In genomic region chr11:93155738-93156137, GRCh38 we compare ENCODE assay signal across 21 cellular contexts. TPM values are rescaled to one million over a fixed set of nuclear protein-coding genes. Genes with fewer than 3 reads are reported as not detected.
DNase-seq lines count a peak whose midpoint lies in the region; ATAC-seq, FAIRE-seq and TF ChIP-seq lines count a peak whose summit lies in the region.
"Had no signal": no experiment of that assay in that cellular context is flagged by ENCODE, and none has a peak within 500 bp of the region (broad histone marks: within the 10 kb centered on the region; RNA-seq: fewer than 3 reads in every experiment).

No MANE protein-coding gene starts in this region.

- CTCF ChIA-PET in HEK293 (lab: Yijun Ruan, JAX) = interaction anchor here (1.0 kb wide), 1 partner anchor 67 kb away, joined by 4 read pairs; no protein-coding TSS in a partner anchor
- CTCF ChIA-PET in Panc1 (lab: Charles Lee) = no interaction called here

- BruUV-seq in Panc1 (replicated peaks; lab: Mats Ljungman, UMichigan) = TSS peak; percentile 30

- H3K4me3 ChIP-seq in HEK293 (ENCODE audit: low read depth, low read length) (no peak overlapping the region), Panc1 (ENCODE audit: low read depth in 2 of 2, low read length in 2 of 2) (no peak overlapping the region)
- H3K4me3 ChIP-seq: BLaER1 had no signal

- H3K4me1 ChIP-seq in HEK293 (ENCODE audit: control insufficient read depth, insufficient read depth, low read length) (no peaks in the 10 kb centered on the region), Panc1 (ENCODE audit: control insufficient read depth, insufficient read depth, low read length) (no peaks in the 10 kb centered on the region)
- H3K4me1 ChIP-seq: BE2C, BLaER1 had no signal

- H3K9me3 ChIP-seq in HEK293 (ENCODE audit: control insufficient read depth, insufficient read depth, low read depth, low read length) (no peaks in the 10 kb centered on the region), Panc1 (ENCODE audit: control insufficient read depth, insufficient read depth, low read depth, low read length) (no peaks in the 10 kb centered on the region)
- H3K9me3 ChIP-seq: BE2C had no signal

- H3K27ac Mint-ChIP-seq in endothelial cell (ENCODE audit: unreplicated experiment) = no peak overlapping the region
- H3K27ac Mint-ChIP-seq: CD4-positive, alpha-beta memory T cell; CD4-positive, CD25-positive, alpha-beta regulatory T cell; CD8-positive, alpha-beta memory T cell had no signal

- TF ChIP-seq CTCF in D721Med (IDR thresholded peaks at IDR 0.05; ENCODE audit: insufficient read depth, missing control alignments) (no peak), HEK293 (tag by site-specific recombination; IDR thresholded peaks at IDR 0.05) (no peak), Panc1 (IDR thresholded peaks at IDR 0.05) (no peak), endothelial cell (IDR thresholded peaks at IDR 0.05; ENCODE audit: unreplicated experiment) (no peak)

- H3K4me1 Mint-ChIP-seq in endothelial cell (ENCODE audit: unreplicated experiment) = peaks cover 9% of the 10 kb centered on the region
- H3K4me1 Mint-ChIP-seq: CD14-positive monocyte; CD4-positive, alpha-beta memory T cell; CD4-positive, CD25-positive, alpha-beta regulatory T cell; CD8-positive, alpha-beta memory T cell had no signal

- no peaks in the 10 kb centered on the region for H3K27me3 Mint-ChIP-seq in endothelial cell (ENCODE audit: unreplicated experiment)
- H3K27me3 Mint-ChIP-seq: CD4-positive, alpha-beta memory T cell; CD4-positive, CD25-positive, alpha-beta regulatory T cell; CD8-positive, alpha-beta memory T cell had no signal

- DNase-seq in D721Med (ENCODE audit: insufficient read length, low spot score) (no peak), Panc1 (ENCODE audit: low read depth, low spot score) (no peak), endothelial cell (ENCODE audit: low spot score) (no peak), NCI-H524 treated with DMSO at 0.1 percent for 48 hours (lab: John Stamatoyannopoulos, UW) (no peak), NCI-H446 treated with DMSO at 0.1 percent for 48 hours (lab: John Stamatoyannopoulos, UW) (no peak)
- DNase-seq: 8988T; ACHN; BE2C; C1 segment of cervical spinal cord; CD4-positive, alpha-beta memory T cell; CD4-positive, CD25-positive, alpha-beta regulatory T cell; CD8-positive, alpha-beta memory T cell; COR-L47; DMS79 treated with DMSO at 0.1 percent for 48 hours; GF-D8 had no signal

- H3K27ac ChIP-seq in HEK293 (ENCODE audit: extremely low read depth, low read depth, low read length) = no peak overlapping the region
- no peak overlapping the region for H3K27ac ChIP-seq in Panc1 (ENCODE audit: low read length)
- H3K27ac ChIP-seq: BLaER1 had no signal

- POLR2A ChIA-PET in HEK293 (lab: Yijun Ruan, JAX) = no interaction called here
- POLR2A ChIA-PET in Panc1 (lab: Charles Lee) = no interaction called here

- in situ Hi-C loops in Panc1 (cut with HindIII; ENCODE audit: low pct_unique_long_range_greater_than_20kb, low sequenced_read_pairs) = no loop called here

- no peaks in the 10 kb centered on the region for H3K27me3 ChIP-seq in Panc1 (ENCODE audit: control insufficient read depth, insufficient read depth, low read length)
- H3K27me3 ChIP-seq: BE2C, BLaER1 had no signal

- H3K9me3 Mint-ChIP-seq in endothelial cell (ENCODE audit: unreplicated experiment) = no peaks in the 10 kb centered on the region

- peaks cover 0 to 27% of the 10 kb centered on the region in 2 experiments; a peak in 2 of 3 replicates for H3K36me3 ChIP-seq in HEK293 (ENCODE audit: control insufficient read depth in 2 of 2, insufficient read depth in 1 of 2, low read length in 2 of 2)
- H3K36me3 ChIP-seq in Panc1 (ENCODE audit: control insufficient read depth, insufficient read depth, low read length) = no peaks in the 10 kb centered on the region

- FAIRE-seq in D721Med (lab: Jason Lieb, UNC) = peak; percentile 48
- FAIRE-seq: A204.1, GM19239 had no signal

- H3K36me3 Mint-ChIP-seq in endothelial cell (ENCODE audit: low read depth, unreplicated experiment) = peaks cover 12% of the 10 kb centered on the region

- ATAC-seq in Panc1 = no peak
- ATAC-seq in HG02763 (IDR thresholded peaks at IDR 0.05; ENCODE audit: unreplicated experiment) = no peak

- intact Hi-C loops in Panc1 (cut with micrococcal nuclease; ENCODE audit: unreplicated experiment) = no loop called here

- H3K4me3 Mint-ChIP-seq in endothelial cell (ENCODE audit: unreplicated experiment) = peak overlapping the region; percentile 21
- H3K4me3 Mint-ChIP-seq: CD14-positive monocyte; CD4-positive, alpha-beta memory T cell; CD4-positive, CD25-positive, alpha-beta regulatory T cell; CD8-positive, alpha-beta memory T cell had no signal

TF ChIP-seq in HEK293, 187 proteins besides CTCF, POLR2A, EP300 and RAD21:
- TF ChIP-seq SP7 (tag by site-specific recombination; IDR thresholded peaks at IDR 0.05) (no peak), ZNF146 (tag by site-specific recombination; IDR thresholded peaks at IDR 0.05) (peak; percentile 43; the same call in 1 of the 2 replicates), ZNF19 (tag by site-specific recombination; IDR thresholded peaks at IDR 0.05; ENCODE audit: low read depth) (no peak), SETDB1 (IDR thresholded peaks at IDR 0.05; ENCODE audit: insufficient read length, low read length) (peak; percentile 12)

RNA-seq across cellular contexts. Expression of gene SLC36A4, which starts 42.1 kb away (rescaled TPM):
- total RNA-seq in Panc1 (2021; ENCODE audit: unreplicated experiment) (30.3 TPM), endothelial cell (ENCODE audit: unreplicated experiment) (40.4 TPM)
- 19.8 TPM for polyA plus RNA-seq in Panc1 (2012; ENCODE audit: insufficient read length)
